ENCODE assay signal across 38 cellular contexts in genomic region chr1:91152331-91152730, GRCh38.
"Had no signal": no experiment of that assay in that cellular context is flagged by ENCODE, and none has a peak within 500 bp of the region (broad histone marks: within the 10 kb centered on the region; RNA-seq: fewer than 3 reads in every experiment).

No MANE protein-coding gene starts in this region.

- H3K27ac ChIP-seq: adrenal gland, ascending aorta, cardiac muscle cell, VCaP had no signal

- H3K4me3 ChIP-seq: adrenal gland, ascending aorta, cardiac muscle cell had no signal

- H3K36me3 ChIP-seq: adrenal gland, ascending aorta, cardiac muscle cell had no signal

- H3K9me3 ChIP-seq: adrenal gland, ascending aorta had no signal

- H3K4me1 Mint-ChIP-seq: activated B cell treated with CpG ODN at 0.5 μM for 24 hours; activated CD4-positive, alpha-beta T cell treated with anti-CD3 and anti-CD28 coated beads, Interleukin-2, amount 10 ng/mL, durations not matched to agents 24 days and 14 days; activated naive CD8-positive, alpha-beta T cell treated with anti-CD3 and anti-CD28 coated beads for 36 hours; activated T-helper 17 cell treated with anti-CD3 and anti-CD28 coated beads, Interleukin-2, amount 50 U/mL, for 72 hours; central memory CD8-positive, alpha-beta T cell had no signal

- H3K27ac Mint-ChIP-seq: activated B cell treated with CpG ODN at 0.5 μM for 24 hours; activated CD4-positive, alpha-beta memory T cell treated with anti-CD3 and anti-CD28 coated beads for 36 hours; activated CD4-positive, alpha-beta T cell treated with anti-CD3 and anti-CD28 coated beads, Interleukin-2, amount 10 ng/mL, durations not matched to agents 24 days and 14 days; activated CD8-positive, alpha-beta T cell treated with anti-CD3 and anti-CD28 coated beads for 36 hours; activated naive CD4-positive, alpha-beta T cell treated with anti-CD3 and anti-CD28 coated beads for 36 hours; activated naive CD4-positive, alpha-beta T cell treated with anti-CD3 and anti-CD28 coated beads, Interleukin-2, amount 50 U/mL, for 72 hours; activated naive CD8-positive, alpha-beta T cell treated with anti-CD3 and anti-CD28 coated beads for 36 hours; activated T-cell treated with anti-CD3 and anti-CD28 coated beads, Interleukin-2, amount 50 U/mL, for 72 hours; activated T-helper 1 cell treated with anti-CD3 and anti-CD28 coated beads, Interleukin-12 subunit alpha, Interleukin-12 subunit beta, Interleukin-2, Interleukin-4 antibody, amounts not matched to agents 30 ng/mL and 10 ng/mL and 1 ng/mL, durations not matched to agents 14 hours and 24 hours and 36 hours; activated T-helper 17 cell treated with anti-CD3 and anti-CD28 coated beads, Interleukin-2, amount 50 U/mL, for 72 hours; brain; T-helper 1 cell treated with Interleukin-12 subunit alpha and Interleukin-12 subunit beta and Interleukin-4 antibody, amounts not matched to agents 30 μg/mL and 1 μg/mL, for 36 hours; T-helper 2 cell treated with Interferon-gamma antibody and Interleukin-4, amounts not matched to agents 5 μg/mL and 100 μg/mL, for 36 hours had no signal

- ATAC-seq: activated CD8-positive, alpha-beta T cell treated with anti-CD3 and anti-CD28 coated beads for 36 hours; activated naive CD4-positive, alpha-beta T cell treated with anti-CD3 and anti-CD28 coated beads, Interleukin-2, amount 50 U/mL, for 72 hours; activated T-cell treated with anti-CD3 and anti-CD28 coated beads, Interleukin-2, amount 50 U/mL, for 4 hours; activated T-cell treated with anti-CD3 and anti-CD28 coated beads, Interleukin-2, amount 50 U/mL, for 72 hours; activated T-helper 17 cell treated with anti-CD3 and anti-CD28 coated beads, Interleukin-2, amount 50 U/mL, for 72 hours had no signal

- H3K27me3 Mint-ChIP-seq: brain had no signal

- H3K4me3 Mint-ChIP-seq: activated B cell treated with CpG ODN at 0.5 μM for 24 hours; activated CD4-positive, alpha-beta memory T cell treated with anti-CD3 and anti-CD28 coated beads for 36 hours; activated CD4-positive, alpha-beta T cell treated with anti-CD3 and anti-CD28 coated beads, Interleukin-2, amount 10 ng/mL, durations not matched to agents 24 days and 14 days; activated CD8-positive, alpha-beta T cell treated with anti-CD3 and anti-CD28 coated beads for 36 hours; activated naive CD4-positive, alpha-beta T cell treated with anti-CD3 and anti-CD28 coated beads for 36 hours; activated naive CD8-positive, alpha-beta T cell treated with anti-CD3 and anti-CD28 coated beads for 36 hours; activated T-cell treated with anti-CD3 and anti-CD28 coated beads, Interleukin-2, amount 50 U/mL, for 4 hours; activated T-cell treated with anti-CD3 and anti-CD28 coated beads, Interleukin-2, amount 50 U/mL, for 72 hours; activated T-helper 1 cell treated with anti-CD3 and anti-CD28 coated beads, Interleukin-12 subunit alpha, Interleukin-12 subunit beta, Interleukin-2, Interleukin-4 antibody, amounts not matched to agents 30 ng/mL and 10 ng/mL and 1 ng/mL, durations not matched to agents 14 hours and 24 hours and 36 hours; activated T-helper 17 cell treated with anti-CD3 and anti-CD28 coated beads, Interleukin-2, amount 50 U/mL, for 72 hours; brain; central memory CD8-positive, alpha-beta T cell; T-helper 1 cell treated with Interleukin-12 subunit alpha and Interleukin-12 subunit beta and Interleukin-4 antibody, amounts not matched to agents 30 μg/mL and 1 μg/mL, for 36 hours; T-helper 2 cell treated with Interferon-gamma antibody and Interleukin-4, amounts not matched to agents 5 μg/mL and 100 μg/mL, for 36 hours had no signal

- H3K36me3 Mint-ChIP-seq: activated CD4-positive, alpha-beta memory T cell treated with anti-CD3 and anti-CD28 coated beads for 36 hours; activated naive CD4-positive, alpha-beta T cell treated with anti-CD3 and anti-CD28 coated beads, Interleukin-2, amount 50 U/mL, for 72 hours; activated naive CD8-positive, alpha-beta T cell treated with anti-CD3 and anti-CD28 coated beads for 36 hours; brain had no signal

- FAIRE-seq: bronchial epithelial cell, TTC549 had no signal

- H3K27me3 ChIP-seq: adrenal gland, ascending aorta, cardiac muscle cell had no signal

- H3K4me1 ChIP-seq: adrenal gland, ascending aorta had no signal

- DNase-seq: activated B cell treated with CpG ODN at 0.5 μM for 24 hours; activated CD4-positive, alpha-beta memory T cell treated with anti-CD3 and anti-CD28 coated beads for 36 hours; activated CD4-positive, alpha-beta T cell treated with anti-CD3 and anti-CD28 coated beads for 4 hours; activated CD4-positive, alpha-beta T cell treated with anti-CD3 and anti-CD28 coated beads, Interleukin-2, amount 10 ng/mL, durations not matched to agents 24 days and 14 days; activated CD4-positive, alpha-beta T cell treated with anti-CD3 and anti-CD28 coated beads, Interleukin-2, amount 50 U/mL, for 1 hour; activated CD4-positive, alpha-beta T cell treated with anti-CD3 and anti-CD28 coated beads, Interleukin-2, amount 50 U/mL, for 4 hours; activated CD4-positive, CD25-positive, alpha-beta regulatory T cell treated with anti-CD3 and anti-CD28 coated beads, Interleukin-2, amount 50 U/mL, for 72 hours; activated CD8-positive, alpha-beta memory T cell treated with anti-CD3 and anti-CD28 coated beads, Interleukin-2, amount 50 U/mL, for 4 hours; activated CD8-positive, alpha-beta T cell treated with anti-CD3 and anti-CD28 coated beads for 36 hours; activated effector memory CD4-positive, alpha-beta T cell treated with anti-CD3 and anti-CD28 coated beads, Interleukin-2, amount 50 U/mL, for 16 hours; activated gamma-delta T cell treated with Interleukin-2 at 50 U/mL for 16 hours; activated naive CD4-positive, alpha-beta T cell; activated naive CD4-positive, alpha-beta T cell treated with anti-CD3 and anti-CD28 coated beads for 36 hours; activated naive CD4-positive, alpha-beta T cell treated with anti-CD3 and anti-CD28 coated beads, Interleukin-2, amount 50 U/mL, for 16 hours; activated naive CD8-positive, alpha-beta T cell treated with anti-CD3 and anti-CD28 coated beads for 36 hours; activated T-cell treated with anti-CD3 and anti-CD28 coated beads for 4 hours; activated T-cell treated with anti-CD3 and anti-CD28 coated beads, Interleukin-2, amount 50 U/mL, for 1 hour; activated T-cell treated with anti-CD3 and anti-CD28 coated beads, Interleukin-2, amount 50 U/mL, for 4 hours; activated T-cell treated with anti-CD3 and anti-CD28 coated beads, Interleukin-2, amount 50 U/mL, for 72 hours; adrenal gland; amniotic stem cell; caudate nucleus; cerebellar nuclear complex; T-helper 1 cell; T-helper 2 cell; T-helper 9 cell had no signal

- H3K9me3 Mint-ChIP-seq: activated B cell treated with CpG ODN at 0.5 μM for 24 hours; activated CD4-positive, alpha-beta memory T cell treated with anti-CD3 and anti-CD28 coated beads for 36 hours; activated CD4-positive, alpha-beta T cell treated with anti-CD3 and anti-CD28 coated beads, Interleukin-2, amount 10 ng/mL, durations not matched to agents 24 days and 14 days; activated CD8-positive, alpha-beta T cell treated with anti-CD3 and anti-CD28 coated beads for 36 hours; activated naive CD4-positive, alpha-beta T cell treated with anti-CD3 and anti-CD28 coated beads for 36 hours; activated naive CD4-positive, alpha-beta T cell treated with anti-CD3 and anti-CD28 coated beads, Interleukin-2, amount 50 U/mL, for 72 hours; activated naive CD8-positive, alpha-beta T cell treated with anti-CD3 and anti-CD28 coated beads for 36 hours; activated T-cell treated with anti-CD3 and anti-CD28 coated beads, Interleukin-2, amount 50 U/mL, for 4 hours; activated T-cell treated with anti-CD3 and anti-CD28 coated beads, Interleukin-2, amount 50 U/mL, for 72 hours; activated T-helper 1 cell treated with anti-CD3 and anti-CD28 coated beads, Interleukin-12 subunit alpha, Interleukin-12 subunit beta, Interleukin-2, Interleukin-4 antibody, amounts not matched to agents 30 ng/mL and 10 ng/mL and 1 ng/mL, durations not matched to agents 14 hours and 24 hours and 36 hours; activated T-helper 17 cell treated with anti-CD3 and anti-CD28 coated beads, Interleukin-2, amount 50 U/mL, for 72 hours; central memory CD8-positive, alpha-beta T cell; T-helper 1 cell treated with Interleukin-12 subunit alpha and Interleukin-12 subunit beta and Interleukin-4 antibody, amounts not matched to agents 30 μg/mL and 1 μg/mL, for 36 hours; T-helper 2 cell treated with Interferon-gamma antibody and Interleukin-4, amounts not matched to agents 5 μg/mL and 100 μg/mL, for 36 hours had no signal
